Comparison of ENCODE assay signal across 21 cellular contexts in genomic region chr12:127657036-127657435, GRCh38.
DNase-seq lines count a peak whose midpoint lies in the region; ATAC-seq and TF ChIP-seq lines count a peak whose summit lies in the region.
"Had no signal": no experiment of that assay in that cellular context is flagged by ENCODE, and none has a peak within 500 bp of the region (broad histone marks: within the 10 kb centered on the region; RNA-seq: fewer than 3 reads in every experiment).

No MANE protein-coding gene starts in this region.

- H3K27me3 Mint-ChIP-seq in glutamatergic neuron (ENCODE audit: unreplicated experiment), result no peaks in the 10 kb centered on the region
- H3K27me3 Mint-ChIP-seq: T-cell had no signal

- no peaks in the 10 kb centered on the region for H3K36me3 Mint-ChIP-seq in glutamatergic neuron (ENCODE audit: unreplicated experiment)
- H3K36me3 Mint-ChIP-seq: CD14-positive monocyte, T-cell had no signal

- no peak overlapping the region for H3K4me3 Mint-ChIP-seq in glutamatergic neuron (ENCODE audit: unreplicated experiment)
- H3K4me3 Mint-ChIP-seq: CD14-positive monocyte, T-cell had no signal

- H3K27ac Mint-ChIP-seq in glutamatergic neuron (ENCODE audit: unreplicated experiment), result no peak overlapping the region
- H3K27ac Mint-ChIP-seq: CD14-positive monocyte, T-cell had no signal

- peaks cover 6% of the 10 kb centered on the region for H3K9me3 Mint-ChIP-seq in glutamatergic neuron (ENCODE audit: unreplicated experiment)

- TF ChIP-seq CTCF in foreskin fibroblast (IDR thresholded peaks at IDR 0.05; ENCODE audit: low read depth, low read length) (no peak), glutamatergic neuron (IDR thresholded peaks at IDR 0.05; ENCODE audit: partially characterized antibody, unreplicated experiment) (no peak)

- ATAC-seq in GM19351 (IDR thresholded peaks at IDR 0.05; ENCODE audit: unreplicated experiment), result no peak
- ATAC-seq: HepG2, Panc1, T-cell had no signal

- peaks cover 4% of the 10 kb centered on the region for H3K4me1 Mint-ChIP-seq in glutamatergic neuron (ENCODE audit: low read depth, unreplicated experiment)
- H3K4me1 Mint-ChIP-seq: CD14-positive monocyte, T-cell had no signal

- no peak overlapping the region for H3K4me3 ChIP-seq in foreskin fibroblast (ENCODE audit: low read depth in 1 of 2, low read length in 2 of 2)

- peak; percentile 13 for DNase-seq in EL
- peak; percentile 24 for DNase-seq in M059J (ENCODE audit: low read depth)
- DNase-seq in foreskin fibroblast, result peak; percentile 5 to 52
- DNase-seq in activated gamma-delta T cell treated with Interleukin-2 at 50 U/mL for 16 hours, result no peak
- no peak for DNase-seq in glutamatergic neuron
- DNase-seq in HCEC 1CT, result no peak
- DNase-seq: DMS79, GOT3, KBM-7, NCI-H1092, NCI-H1436 treated with DMSO at 0.1 percent for 48 hours, NCI-H1930, NCI-H345, NCI-H524 treated with DMSO at 0.1 percent for 48 hours, NCI-H82, SIG-M5, T-cell had no signal

Comparison
In these comparisons a context has a peak if more than half of its experiments do, and no peak if none do; other contexts are left out.
1. DNase-seq: peak in EL (single experiment), M059J (single experiment) and foreskin fibroblast (2 of 2); none in activated gamma-delta T cell treated with Interleukin-2 at 50 U/mL for 16 hours (single experiment), glutamatergic neuron (single experiment) and HCEC 1CT (single experiment).